Comparison of ENCODE assay signal across 2 cellular contexts in genomic region chr6:146026873-146027272, GRCh38.
TF ChIP-seq lines count a peak whose summit lies in the region.

No MANE protein-coding gene starts in this region.

TF ChIP-seq in GM23338, 12 proteins besides CTCF, POLR2A, EP300 and RAD21:
- TF ChIP-seq NANOG (IDR thresholded peaks at IDR 0.05; ENCODE audit: borderline replicate concordance) (no peak), JUNB (IDR thresholded peaks at IDR 0.05; ENCODE audit: unreplicated experiment) (no peak), ZNF114 (CRISPR knock-in tag; IDR thresholded peaks at IDR 0.05) (no peak), ETS1 (IDR thresholded peaks at IDR 0.05) (no peak)

TF ChIP-seq in H1, 55 proteins besides CTCF, POLR2A, EP300 and RAD21:
- TF ChIP-seq BCL11A (IDR thresholded peaks at IDR 0.05; ENCODE audit: low read depth in 2 of 2, low read length in 2 of 2) (no peak), JUND (IDR thresholded peaks at IDR 0.05; ENCODE audit: low read length) (no peak), RFX5 (IDR thresholded peaks at IDR 0.05; ENCODE audit: borderline replicate concordance, low read depth, low read length) (no peak), SAP30 (IDR thresholded peaks at IDR 0.05; ENCODE audit: insufficient read depth, insufficient replicate concordance, low read length) (no peak), SIRT6 (IDR thresholded peaks at IDR 0.05; ENCODE audit: low read length) (no peak)
TF ChIP-seq in H1: peak in this region for 0.
